Comparison of ENCODE assay signal across 2 cellular contexts in genomic region chr1:182134257-182134656, GRCh38.
TF ChIP-seq lines count a peak whose summit lies in the region.

No MANE protein-coding gene starts in this region.

TF ChIP-seq in HepG2, 621 proteins besides CTCF, POLR2A, EP300 and RAD21:
- peak; percentile 10; the same call in 1 of the 2 replicates for TF ChIP-seq ZSCAN5A (CRISPR knock-in tag; IDR thresholded peaks at IDR 0.05; ENCODE audit: borderline replicate concordance)
- TF ChIP-seq ZFYVE20 (CRISPR knock-in tag; IDR thresholded peaks at IDR 0.05; ENCODE audit: borderline replicate concordance, low read depth), result no peak

TF ChIP-seq in HEK293, 187 proteins besides CTCF, POLR2A, EP300 and RAD21:
- TF ChIP-seq ZSCAN5A (tag by site-specific recombination; IDR thresholded peaks at IDR 0.05), result peak; percentile 81; the same call in 1 of the 2 replicates
- TF ChIP-seq FEZF1 (tag by site-specific recombination; IDR thresholded peaks at IDR 0.05), result no peak
- no peak for TF ChIP-seq ZXDB (tag by site-specific recombination; IDR thresholded peaks at IDR 0.05)
- TF ChIP-seq SETDB1 (IDR thresholded peaks at IDR 0.05; ENCODE audit: insufficient read length, low read length), result peak; percentile 73
